Comparison of ENCODE assay signal across 17 cellular contexts in the genomic region with DNA sequence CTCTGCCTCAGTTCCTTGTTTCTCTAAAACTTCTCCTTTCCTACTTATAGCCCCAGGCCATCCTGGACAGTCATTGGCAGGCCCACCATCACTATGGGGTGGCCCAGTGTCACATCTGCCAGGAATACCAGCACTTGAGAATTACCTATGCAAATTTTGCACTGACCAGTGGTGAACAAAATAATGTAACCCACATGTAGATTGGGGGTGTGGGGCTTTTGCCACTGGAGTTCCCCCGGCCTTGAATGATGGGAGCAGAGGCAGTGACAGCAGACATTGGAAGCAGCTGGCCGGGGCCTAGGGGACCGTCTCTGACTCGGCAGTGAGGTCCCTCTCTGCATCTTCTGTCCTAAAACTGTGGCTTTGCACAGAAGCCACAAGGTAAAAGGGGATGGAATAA.
"Had no signal": no experiment of that assay in that cellular context is flagged by ENCODE, and none has a peak within 500 bp of the region (broad histone marks: within the 10 kb centered on the region; RNA-seq: fewer than 3 reads in every experiment).

No MANE protein-coding gene starts in this region.

- H3K27me3 Mint-ChIP-seq: naive thymus-derived CD4-positive, alpha-beta T cell had no signal

- DNase-seq: colonic mucosa; effector CD4-positive, alpha-beta T cell; endodermal cell; foreskin melanocyte; head of caudate nucleus; hippocampal formation; kidney glomerular epithelial cell; mammary epithelial cell; naive thymus-derived CD4-positive, alpha-beta T cell; right cardiac atrium; small intestine; stimulated activated CD4-positive, alpha-beta T cell treated with anti-CD3 and anti-CD28 coated beads, Interleukin-2, amount 100 ng/mL, for 48 hours; stimulated activated naive CD8-positive, alpha-beta T cell treated with anti-CD3 and anti-CD28 coated beads, Interleukin-15, Interleukin-2, amounts not matched to agents 100 U/mL and 50 U/mL, for 24 hours; tibial artery; upper lobe of left lung had no signal

- ATAC-seq: naive thymus-derived CD4-positive, alpha-beta T cell; right cardiac atrium; stimulated activated naive CD8-positive, alpha-beta T cell treated with anti-CD3 and anti-CD28 coated beads, Interleukin-15, Interleukin-2, amounts not matched to agents 100 U/mL and 50 U/mL, for 24 hours had no signal

- H3K36me3 Mint-ChIP-seq: naive thymus-derived CD4-positive, alpha-beta T cell had no signal

- H3K4me3 Mint-ChIP-seq: endodermal cell; naive thymus-derived CD4-positive, alpha-beta T cell; neural crest cell had no signal

- H3K9me3 Mint-ChIP-seq: endodermal cell; naive thymus-derived CD4-positive, alpha-beta T cell; neural crest cell had no signal

- H3K27ac Mint-ChIP-seq: endodermal cell had no signal

- H3K27ac ChIP-seq: colonic mucosa, tibial artery, upper lobe of left lung, vagina had no signal
